Comparison of ENCODE assay signal across 29 cellular contexts in the genomic region with DNA sequence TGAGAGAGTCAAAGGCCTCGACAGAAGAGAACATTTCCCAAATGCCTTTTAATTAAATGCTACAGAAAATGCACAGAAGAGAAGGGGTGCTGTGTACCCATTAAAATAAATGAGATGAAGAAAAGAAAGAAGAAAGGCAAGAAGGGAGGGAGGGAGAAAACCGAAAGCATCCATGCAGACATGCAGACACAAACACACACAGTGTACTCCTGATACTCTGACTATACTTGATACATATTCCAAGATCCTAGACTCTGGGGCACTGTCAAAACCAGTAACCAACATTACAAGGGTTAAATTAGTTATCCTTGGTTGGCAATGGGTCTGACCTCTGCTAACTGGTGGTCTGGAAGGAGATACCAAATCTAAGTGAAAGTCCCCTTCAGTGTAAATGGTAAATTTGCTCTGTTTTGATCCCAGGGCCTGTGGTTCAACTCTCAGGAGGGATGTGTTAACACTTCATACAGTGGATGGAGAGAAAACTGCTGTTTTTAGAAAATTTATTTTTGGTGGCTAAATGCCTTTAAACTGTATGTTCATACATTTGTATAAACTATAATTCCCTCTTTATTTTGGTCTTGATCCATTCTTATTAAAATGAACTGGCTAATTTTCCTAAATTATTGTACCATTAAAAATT.
DNase-seq lines count a peak whose midpoint lies in the region; FAIRE-seq and TF ChIP-seq lines count a peak whose summit lies in the region.
"Had no signal": no experiment of that assay in that cellular context is flagged by ENCODE, and none has a peak within 500 bp of the region (broad histone marks: within the 10 kb centered on the region; RNA-seq: fewer than 3 reads in every experiment).

No MANE protein-coding gene starts in this region.

- no CpG with 5 or more reads among the region's 2 CpGs for WGBS in H9 (ENCODE audit: extremely low coverage, insufficient read length, low lambda C conversion rate)

- no peaks in the 10 kb centered on the region for H3K36me3 ChIP-seq in A673 (ENCODE audit: insufficient read depth, low read length, poor library complexity, severe bottlenecking)
- H3K36me3 ChIP-seq in astrocyte (ENCODE audit: insufficient read depth, low read length) = no peaks in the 10 kb centered on the region
- H3K36me3 ChIP-seq: ascending aorta, left lung had no signal

- no peak overlapping the region for H3K23ac ChIP-seq in H9 (ENCODE audit: insufficient read length, low read depth, low read length)

- peak overlapping the region; percentile 88 for H3K27ac ChIP-seq in A673 (ENCODE audit: low read depth, low read length, poor library complexity, severe bottlenecking)
- H3K27ac ChIP-seq in H9 (ENCODE audit: insufficient read length, low read depth, low read length) = no peak overlapping the region
- H3K27ac ChIP-seq in astrocyte (ENCODE audit: low read depth, low read length) = peak overlapping the region; percentile 76
- H3K27ac ChIP-seq: ascending aorta, left lung had no signal

- no peak overlapping the region for H2BK5ac ChIP-seq in H9 (ENCODE audit: insufficient read length, low read length)

- no peak overlapping the region for H2BK120ac ChIP-seq in H9 (ENCODE audit: low read depth, low read length, poor library complexity, severe bottlenecking)

- in situ Hi-C loops in G401 (cut with HindIII; ENCODE audit: low sequenced_read_pairs) = no loop called here

- H3K27me3 Mint-ChIP-seq in H9 (ENCODE audit: low read depth) (no peaks in the 10 kb centered on the region), astrocyte (ENCODE audit: low read depth, unreplicated experiment) (no peaks in the 10 kb centered on the region), nephron progenitor cell (ENCODE audit: low read depth, poor library complexity) (peaks cover 3% of the 10 kb centered on the region)
- no peaks in the 10 kb centered on the region for H3K27me3 Mint-ChIP-seq in T-helper 2 cell treated with Interferon-gamma antibody and Interleukin-4, amounts not matched to agents 5 μg/mL and 100 μg/mL, for 36 hours (ENCODE audit: low read depth)
- H3K27me3 Mint-ChIP-seq: activated naive CD8-positive, alpha-beta T cell treated with anti-CD3 and anti-CD28 coated beads, Interleukin-2, amount 10 ng/mL, durations not matched to agents 7 days and 5 days had no signal

- H3K27me3 ChIP-seq in A673 (replicated peaks; ENCODE audit: insufficient read depth, low read depth, low read length, poor library complexity) (no peaks in the 10 kb centered on the region), H9 (ENCODE audit: insufficient read depth, low read length) (no peaks in the 10 kb centered on the region), astrocyte (ENCODE audit: insufficient read depth, low read length) (no peaks in the 10 kb centered on the region)
- H3K27me3 ChIP-seq: ascending aorta, left lung had no signal

- no peak overlapping the region for H4K91ac ChIP-seq in H9 (ENCODE audit: insufficient read length, low read depth, low read length)

- no peaks in the 10 kb centered on the region for H3K79me1 ChIP-seq in H9 (ENCODE audit: insufficient read depth, low read depth, low read length, poor library complexity, severe bottlenecking)

- H3K36me3 Mint-ChIP-seq in H9 (ENCODE audit: insufficient read depth in 1 of 3, low read depth in 3 of 3) = peaks cover 0 to 9% (median 4%) of the 10 kb centered on the region in 3 experiments; a peak in 2 of 7 replicates
- H3K36me3 Mint-ChIP-seq in astrocyte (ENCODE audit: low read depth, unreplicated experiment) = peaks cover 5% of the 10 kb centered on the region
- peaks cover 84% of the 10 kb centered on the region for H3K36me3 Mint-ChIP-seq in nephron progenitor cell (ENCODE audit: low read depth)
- H3K36me3 Mint-ChIP-seq in T-helper 2 cell treated with Interferon-gamma antibody and Interleukin-4, amounts not matched to agents 5 μg/mL and 100 μg/mL, for 36 hours (ENCODE audit: low read depth) = no peaks in the 10 kb centered on the region
- H3K36me3 Mint-ChIP-seq: activated CD8-positive, alpha-beta memory T cell treated with anti-CD3 and anti-CD28 coated beads, Interleukin-2, amount 10 ng/mL, durations not matched to agents 7 days and 5 days; activated naive CD8-positive, alpha-beta T cell treated with anti-CD3 and anti-CD28 coated beads, Interleukin-2, amount 10 ng/mL, durations not matched to agents 7 days and 5 days; stimulated activated memory B cell treated with anti-CD40 and anti-IgM and Interleukin-4, amounts not matched to agents 10 μg/mL and 1 μg/mL and 100 μg/mL, for 72 hours had no signal

- H2BK15ac ChIP-seq in H9 (ENCODE audit: low read depth, low read length) = no peak overlapping the region

- no TSS peak for BruUV-seq in A673 (replicated peaks; lab: Mats Ljungman, UMichigan)

- H2AFZ ChIP-seq in H9 (ENCODE audit: low read length) (no peak overlapping the region), astrocyte (ENCODE audit: low read depth, low read length) (no peak overlapping the region)

- H3K4me3 Mint-ChIP-seq in H9 = no peak overlapping the region
- no peak overlapping the region for H3K4me3 Mint-ChIP-seq in astrocyte (ENCODE audit: unreplicated experiment)
- no peak overlapping the region for H3K4me3 Mint-ChIP-seq in nephron progenitor cell
- no peak overlapping the region for H3K4me3 Mint-ChIP-seq in T-helper 2 cell treated with Interferon-gamma antibody and Interleukin-4, amounts not matched to agents 5 μg/mL and 100 μg/mL, for 36 hours
- H3K4me3 Mint-ChIP-seq: activated CD8-positive, alpha-beta memory T cell treated with anti-CD3 and anti-CD28 coated beads, Interleukin-2, amount 10 ng/mL, durations not matched to agents 7 days and 5 days; activated naive CD8-positive, alpha-beta T cell treated with anti-CD3 and anti-CD28 coated beads, Interleukin-2, amount 10 ng/mL, durations not matched to agents 7 days and 5 days; activated T-cell treated with anti-CD3 and anti-CD28 coated beads, Interleukin-2, amount 50 U/mL, for 4 hours; effector memory CD8-positive, alpha-beta T cell; stimulated activated memory B cell treated with anti-CD40 and anti-IgM and Interleukin-4, amounts not matched to agents 10 μg/mL and 1 μg/mL and 100 μg/mL, for 72 hours; T-helper 1 cell treated with Interleukin-12 subunit alpha and Interleukin-12 subunit beta and Interleukin-4 antibody, amounts not matched to agents 30 μg/mL and 1 μg/mL, for 36 hours had no signal

- no peak overlapping the region for H3K56ac ChIP-seq in H9 (ENCODE audit: insufficient read length, low read depth, low read length)

- no peak overlapping the region for H3T11ph ChIP-seq in H9 (ENCODE audit: low read length)

- H4K8ac ChIP-seq in H9 (replicated peaks; ENCODE audit: insufficient read length, low read depth, low read length) = peak overlapping the region; percentile 71

- H3K4me1 ChIP-seq in A673 (ENCODE audit: insufficient read depth, low read length, poor library complexity, severe bottlenecking) (peaks cover 93% of the 10 kb centered on the region), H9 (ENCODE audit: insufficient read depth, low read length) (no peaks in the 10 kb centered on the region), astrocyte (ENCODE audit: insufficient read depth, low read length) (peaks cover 56% of the 10 kb centered on the region)

- FAIRE-seq in astrocyte (lab: Jason Lieb, UNC) = no peak
- FAIRE-seq: islet of Langerhans, RCC 7860 had no signal

- intact Hi-C loops in A673 (cut with micrococcal nuclease; ENCODE audit: unreplicated experiment) = no loop called here

- H4K20me1 ChIP-seq in H9 (ENCODE audit: control insufficient read depth, insufficient read depth, insufficient read length) (no peaks in the 10 kb centered on the region), astrocyte (ENCODE audit: insufficient read depth, low read length) (no peaks in the 10 kb centered on the region)

- no peak for TF ChIP-seq CTCF in A673 (conservative IDR thresholded peaks at IDR 0.05; ENCODE audit: low read depth, low read length)
- no peak for TF ChIP-seq CTCF in H9 (conservative IDR thresholded peaks at IDR 0.05)
- no peak for TF ChIP-seq CTCF in astrocyte (IDR thresholded peaks at IDR 0.05; ENCODE audit: insufficient read depth, low read depth, low read length)
- TF ChIP-seq CTCF in nephron progenitor cell (IDR thresholded peaks at IDR 0.05) = no peak

- H3K4me2 ChIP-seq in H9 (ENCODE audit: insufficient read depth, insufficient read length, low read length) (no peak overlapping the region), astrocyte (ENCODE audit: low read length) (peak overlapping the region; percentile 77)

- H2AK5ac ChIP-seq in H9 (ENCODE audit: insufficient read length, low read length) = no peak overlapping the region

- H3K4me3 ChIP-seq in A673 (ENCODE audit: low read depth, low read length, poor library complexity, severe bottlenecking) (no peak overlapping the region), astrocyte (ENCODE audit: insufficient read depth, low read depth, low read length) (no peak overlapping the region)
- H3K4me3 ChIP-seq: ascending aorta, left lung had no signal

- H4K5ac ChIP-seq in H9 (ENCODE audit: insufficient read length, low read depth, low read length) = no peak overlapping the region

- H3K4ac ChIP-seq in H9 (ENCODE audit: low read depth, low read length) = no peak overlapping the region

- H3K27ac Mint-ChIP-seq in H9 (no peak overlapping the region), astrocyte (ENCODE audit: unreplicated experiment) (peak overlapping the region; percentile 66), nephron progenitor cell (peak overlapping the region; percentile 91)
- no peak overlapping the region for H3K27ac Mint-ChIP-seq in T-helper 2 cell treated with Interferon-gamma antibody and Interleukin-4, amounts not matched to agents 5 μg/mL and 100 μg/mL, for 36 hours
- H3K27ac Mint-ChIP-seq: activated CD8-positive, alpha-beta memory T cell treated with anti-CD3 and anti-CD28 coated beads, Interleukin-2, amount 10 ng/mL, durations not matched to agents 7 days and 5 days; activated naive CD8-positive, alpha-beta T cell treated with anti-CD3 and anti-CD28 coated beads, Interleukin-2, amount 10 ng/mL, durations not matched to agents 7 days and 5 days; effector memory CD8-positive, alpha-beta T cell; stimulated activated memory B cell treated with anti-CD40 and anti-IgM and Interleukin-4, amounts not matched to agents 10 μg/mL and 1 μg/mL and 100 μg/mL, for 72 hours; T-helper 1 cell treated with Interleukin-12 subunit alpha and Interleukin-12 subunit beta and Interleukin-4 antibody, amounts not matched to agents 30 μg/mL and 1 μg/mL, for 36 hours had no signal

- POLR2A ChIA-PET in A673 (lab: Charles Lee; ENCODE audit: low non-redundant PET) = no interaction called here

- DNase-seq in A673 (ENCODE audit: low spot score) (no peak), H9 (no peak), astrocyte (ENCODE audit: low read depth) (no peak), nephron progenitor cell (no peak), G401 (ENCODE audit: low spot score) (no peak), DMS 273 treated with DMSO at 0.1 percent for 48 hours (lab: John Stamatoyannopoulos, UW) (no peak), NCI-H1048 (lab: John Stamatoyannopoulos, UW) (no peak)
- DNase-seq in T-helper 2 cell treated with Interferon-gamma antibody and Interleukin-4, amounts not matched to agents 5 μg/mL and 100 μg/mL, for 36 hours (ENCODE audit: low spot score) = no peak
- DNase-seq: ACHN; activated CD8-positive, alpha-beta memory T cell treated with anti-CD3 and anti-CD28 coated beads, Interleukin-2, amount 10 ng/mL, durations not matched to agents 7 days and 5 days; activated gamma-delta T cell treated with Interleukin-2 at 50 U/mL for 16 hours; activated naive CD8-positive, alpha-beta T cell treated with anti-CD3 and anti-CD28 coated beads, Interleukin-2, amount 10 ng/mL, durations not matched to agents 7 days and 5 days; activated T-cell treated with anti-CD3 and anti-CD28 coated beads, Interleukin-2, amount 50 U/mL, for 4 hours; caudate nucleus; cortex of kidney; DMS53; effector memory CD8-positive, alpha-beta T cell; erythroblast; left lung; MV-4-11; NCI-H2107; NCI-H446; NCI-H748 treated with DMSO at 0.1 percent for 48 hours; nucleus accumbens had no signal

- no peak overlapping the region for H3K14ac ChIP-seq in H9 (ENCODE audit: insufficient read depth, low read length)

- no peaks in the 10 kb centered on the region for H3K23me2 ChIP-seq in H9 (ENCODE audit: insufficient read length, low read depth, low read length, poor library complexity, severe bottlenecking)

- H3K9me3 Mint-ChIP-seq in H9 (no peaks in the 10 kb centered on the region), astrocyte (ENCODE audit: unreplicated experiment) (no peaks in the 10 kb centered on the region), nephron progenitor cell (no peaks in the 10 kb centered on the region)
- no peaks in the 10 kb centered on the region for H3K9me3 Mint-ChIP-seq in T-helper 2 cell treated with Interferon-gamma antibody and Interleukin-4, amounts not matched to agents 5 μg/mL and 100 μg/mL, for 36 hours
- H3K9me3 Mint-ChIP-seq: activated naive CD8-positive, alpha-beta T cell treated with anti-CD3 and anti-CD28 coated beads, Interleukin-2, amount 10 ng/mL, durations not matched to agents 7 days and 5 days; activated T-cell treated with anti-CD3 and anti-CD28 coated beads, Interleukin-2, amount 50 U/mL, for 4 hours; effector memory CD8-positive, alpha-beta T cell; stimulated activated memory B cell treated with anti-CD40 and anti-IgM and Interleukin-4, amounts not matched to agents 10 μg/mL and 1 μg/mL and 100 μg/mL, for 72 hours; T-helper 1 cell treated with Interleukin-12 subunit alpha and Interleukin-12 subunit beta and Interleukin-4 antibody, amounts not matched to agents 30 μg/mL and 1 μg/mL, for 36 hours had no signal

- no peak overlapping the region for H2BK12ac ChIP-seq in H9 (ENCODE audit: insufficient read length, low read depth, low read length)

- CTCF ChIA-PET in A673 (lab: Charles Lee) = no interaction called here

- H3K79me2 ChIP-seq in H9 (ENCODE audit: insufficient read depth, low read length) (no peaks in the 10 kb centered on the region), astrocyte (ENCODE audit: insufficient read depth, low read length) (no peaks in the 10 kb centered on the region)

- H3K9ac ChIP-seq in H9 (ENCODE audit: extremely low read depth, insufficient read length, low read length) = no peak overlapping the region
- no peak overlapping the region for H3K9ac ChIP-seq in astrocyte (ENCODE audit: low read length)

- H2BK20ac ChIP-seq in H9 (ENCODE audit: low read depth, low read length, poor library complexity, severe bottlenecking) = no peak overlapping the region

- no peaks in the 10 kb centered on the region for H3K9me3 ChIP-seq in A673 (ENCODE audit: low read depth, low read length, poor library complexity, severe bottlenecking)
- no peaks in the 10 kb centered on the region for H3K9me3 ChIP-seq in H9 (ENCODE audit: control insufficient read depth, low read depth, low read length)
- no peaks in the 10 kb centered on the region for H3K9me3 ChIP-seq in astrocyte (ENCODE audit: insufficient read depth, low read depth, low read length)
- H3K9me3 ChIP-seq: ascending aorta, left lung had no signal

- peaks cover 5 to 6% of the 10 kb centered on the region in 2 experiments; a peak in 2 of 4 replicates for H3K4me1 Mint-ChIP-seq in H9
- peaks cover 29% of the 10 kb centered on the region for H3K4me1 Mint-ChIP-seq in astrocyte (ENCODE audit: low read depth, unreplicated experiment)
- H3K4me1 Mint-ChIP-seq in nephron progenitor cell = peaks cover 57% of the 10 kb centered on the region
- H3K4me1 Mint-ChIP-seq in T-helper 2 cell treated with Interferon-gamma antibody and Interleukin-4, amounts not matched to agents 5 μg/mL and 100 μg/mL, for 36 hours (ENCODE audit: low read depth) = peaks cover 2% of the 10 kb centered on the region
- H3K4me1 Mint-ChIP-seq: activated CD8-positive, alpha-beta memory T cell treated with anti-CD3 and anti-CD28 coated beads, Interleukin-2, amount 10 ng/mL, durations not matched to agents 7 days and 5 days; activated naive CD8-positive, alpha-beta T cell treated with anti-CD3 and anti-CD28 coated beads, Interleukin-2, amount 10 ng/mL, durations not matched to agents 7 days and 5 days; stimulated activated memory B cell treated with anti-CD40 and anti-IgM and Interleukin-4, amounts not matched to agents 10 μg/mL and 1 μg/mL and 100 μg/mL, for 72 hours had no signal

- no peak overlapping the region for H3K18ac ChIP-seq in H9 (ENCODE audit: insufficient read length, low read depth, low read length)

Comparison
In these comparisons a context has a peak if more than half of its experiments do, and no peak if none do; other contexts are left out.
1. H3K27ac Mint-ChIP-seq: peak in astrocyte (single experiment) and nephron progenitor cell (single experiment); none in H9 (0 of 3) and T-helper 2 cell treated with Interferon-gamma antibody and Interleukin-4, amounts not matched to agents 5 μg/mL and 100 μg/mL, for 36 hours (single experiment).